Comparison of ENCODE assay signal across 1 cellular context in genomic region chr21:35491920-35492678, GRCh38.
TF ChIP-seq lines count a peak whose summit lies in the region.

No MANE protein-coding gene starts in this region.

TF ChIP-seq in HepG2, 621 proteins besides CTCF, POLR2A, EP300 and RAD21 (continued from another document):
- TF ChIP-seq ZBTB40 (IDR thresholded peaks at IDR 0.05) (no peak), ZBTB40 (CRISPR knock-in tag; IDR thresholded peaks at IDR 0.05) (no peak), CBX1 (IDR thresholded peaks at IDR 0.05; ENCODE audit: low read depth) (no peak), ZHX1 (CRISPR knock-in tag; IDR thresholded peaks at IDR 0.05; ENCODE audit: low read depth) (no peak), PPARG (CRISPR knock-in tag; conservative IDR thresholded peaks at IDR 0.05) (no peak), DR1 (CRISPR knock-in tag; IDR thresholded peaks at IDR 0.05) (no peak), CEBPG (CRISPR knock-in tag; IDR thresholded peaks at IDR 0.05) (no peak)
